1 cellular context compared by ENCODE assay signal in the genomic region with DNA sequence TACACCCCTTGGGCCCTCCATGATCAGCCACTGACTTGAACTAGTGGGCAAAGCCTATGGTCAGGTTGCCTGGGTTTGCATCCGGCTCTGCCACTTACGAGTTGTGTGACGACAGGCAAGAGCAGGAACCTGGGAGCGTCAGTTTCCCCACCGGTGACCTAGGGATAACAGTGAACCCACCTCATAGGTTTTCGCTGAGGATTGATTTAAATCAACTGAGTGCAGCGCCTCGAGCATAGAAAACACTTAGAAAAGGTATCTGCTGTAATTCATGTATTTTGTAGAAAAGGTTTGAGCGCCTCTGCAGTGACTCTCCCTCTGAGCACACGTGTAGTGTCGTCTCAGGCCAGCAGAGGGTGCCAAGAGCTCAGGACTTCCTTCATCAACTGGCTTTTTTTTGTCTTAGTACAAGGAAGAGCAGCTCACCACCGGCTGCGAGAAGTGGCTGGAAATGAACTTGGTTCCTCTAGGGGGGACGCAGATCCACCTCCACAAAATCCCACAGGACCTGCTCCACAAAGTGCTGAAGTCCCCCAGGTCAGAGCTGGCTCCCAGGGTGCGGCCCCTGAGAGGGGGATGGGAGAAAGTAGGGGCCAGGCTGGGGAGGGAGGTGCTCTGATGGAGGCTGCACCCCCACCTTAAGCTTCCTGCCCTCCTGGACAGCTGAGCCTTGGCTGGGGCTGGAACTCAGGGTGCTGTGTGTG.
TF ChIP-seq lines count a peak whose summit lies in the region.

No MANE protein-coding gene starts in this region.

TF ChIP-seq in HepG2, 621 proteins besides CTCF, POLR2A, EP300 and RAD21 (continued from another document and continues in another):
- peak; percentile 44; the same call in 1 of the 2 replicates for TF ChIP-seq SAP130 (CRISPR knock-in tag; IDR thresholded peaks at IDR 0.05; ENCODE audit: low read depth)
- no peak for TF ChIP-seq ZNF17 (CRISPR knock-in tag; IDR thresholded peaks at IDR 0.05)
- TF ChIP-seq ZBED4 (CRISPR knock-in tag; IDR thresholded peaks at IDR 0.05; ENCODE audit: borderline replicate concordance): 0 out of 2 replicates have a peak, but pooled peaks have one; percentile 36
- TF ChIP-seq CBX2 (IDR thresholded peaks at IDR 0.05; ENCODE audit: low read depth, low read length): no peak
- TF ChIP-seq CBX2 (CRISPR knock-in tag; IDR thresholded peaks at IDR 0.05; ENCODE audit: low read depth): no peak
- 0 out of 2 replicates have a peak, but pooled peaks have one; percentile 56 for TF ChIP-seq ZNF232 (CRISPR knock-in tag; IDR thresholded peaks at IDR 0.05; ENCODE audit: borderline replicate concordance)
- no peak for TF ChIP-seq KAT7 (CRISPR knock-in tag; IDR thresholded peaks at IDR 0.05; ENCODE audit: borderline replicate concordance)
- TF ChIP-seq NKX3-1 (CRISPR knock-in tag; IDR thresholded peaks at IDR 0.05): peak; percentile 41; the same call in 1 of the 2 replicates
- TF ChIP-seq PHF21A (CRISPR knock-in tag; IDR thresholded peaks at IDR 0.05): 0 out of 2 replicates have a peak, but pooled peaks have one; percentile 47
- TF ChIP-seq DNMT1 (CRISPR knock-in tag; IDR thresholded peaks at IDR 0.05): no peak
- TF ChIP-seq ISX (CRISPR knock-in tag; conservative IDR thresholded peaks at IDR 0.05): 0 out of 2 replicates have a peak, but pooled peaks have one; percentile 34
- no peak for TF ChIP-seq KMT2B (CRISPR knock-in tag; IDR thresholded peaks at IDR 0.05)
- TF ChIP-seq SP4 (CRISPR knock-in tag; IDR thresholded peaks at IDR 0.05): no peak
- no peak for TF ChIP-seq LRRFIP1 (CRISPR knock-in tag; conservative IDR thresholded peaks at IDR 0.05)
- no peak for TF ChIP-seq ZNF354B (CRISPR knock-in tag; IDR thresholded peaks at IDR 0.05)
- no peak for TF ChIP-seq SNAPC4 (CRISPR knock-in tag; IDR thresholded peaks at IDR 0.05)
- no peak for TF ChIP-seq KLF15 (CRISPR knock-in tag; IDR thresholded peaks at IDR 0.05; ENCODE audit: borderline replicate concordance)
- peak in 1 of 2 experiments; percentile 25; a peak in 1 of 4 replicates for TF ChIP-seq KLF16 (CRISPR knock-in tag; IDR thresholded peaks at IDR 0.05)
- no peak; the same call in 1 of the 2 replicates for TF ChIP-seq ESRRA (CRISPR knock-in tag; IDR thresholded peaks at IDR 0.05; ENCODE audit: low read depth)
- TF ChIP-seq KDM2A (CRISPR knock-in tag; IDR thresholded peaks at IDR 0.05; ENCODE audit: borderline replicate concordance, low read depth): peak; percentile 62; the same call in 1 of the 2 replicates
- 0 out of 2 replicates have a peak, but pooled peaks have one; percentile 43 for TF ChIP-seq ZNF891 (CRISPR knock-in tag; IDR thresholded peaks at IDR 0.05)
- TF ChIP-seq ZNF792 (CRISPR knock-in tag; IDR thresholded peaks at IDR 0.05): no peak
- no peak for TF ChIP-seq SCMH1 (CRISPR knock-in tag; IDR thresholded peaks at IDR 0.05; ENCODE audit: borderline replicate concordance)
- TF ChIP-seq, protein P1, sequence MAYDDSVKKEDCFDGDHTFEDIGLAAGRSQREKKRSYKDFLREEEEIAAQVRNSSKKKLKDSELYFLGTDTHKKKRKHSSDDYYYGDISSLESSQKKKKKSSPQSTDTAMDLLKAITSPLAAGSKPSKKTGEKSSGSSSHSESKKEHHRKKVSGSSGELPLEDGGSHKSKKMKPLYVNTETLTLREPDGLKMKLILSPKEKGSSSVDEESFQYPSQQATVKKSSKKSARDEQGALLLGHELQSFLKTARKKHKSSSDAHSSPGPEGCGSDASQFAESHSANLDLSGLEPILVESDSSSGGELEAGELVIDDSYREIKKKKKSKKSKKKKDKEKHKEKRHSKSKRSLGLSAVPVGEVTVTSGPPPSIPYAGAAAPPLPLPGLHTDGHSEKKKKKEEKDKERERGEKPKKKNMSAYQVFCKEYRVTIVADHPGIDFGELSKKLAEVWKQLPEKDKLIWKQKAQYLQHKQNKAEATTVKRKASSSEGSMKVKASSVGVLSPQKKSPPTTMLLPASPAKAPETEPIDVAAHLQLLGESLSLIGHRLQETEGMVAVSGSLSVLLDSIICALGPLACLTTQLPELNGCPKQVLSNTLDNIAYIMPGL (CRISPR knock-in tag; IDR thresholded peaks at IDR 0.05; ENCODE audit: borderline replicate concordance in 1 of 2, low read depth in 1 of 2): peak; percentile 81 to 91
- TF ChIP-seq, protein P2, sequence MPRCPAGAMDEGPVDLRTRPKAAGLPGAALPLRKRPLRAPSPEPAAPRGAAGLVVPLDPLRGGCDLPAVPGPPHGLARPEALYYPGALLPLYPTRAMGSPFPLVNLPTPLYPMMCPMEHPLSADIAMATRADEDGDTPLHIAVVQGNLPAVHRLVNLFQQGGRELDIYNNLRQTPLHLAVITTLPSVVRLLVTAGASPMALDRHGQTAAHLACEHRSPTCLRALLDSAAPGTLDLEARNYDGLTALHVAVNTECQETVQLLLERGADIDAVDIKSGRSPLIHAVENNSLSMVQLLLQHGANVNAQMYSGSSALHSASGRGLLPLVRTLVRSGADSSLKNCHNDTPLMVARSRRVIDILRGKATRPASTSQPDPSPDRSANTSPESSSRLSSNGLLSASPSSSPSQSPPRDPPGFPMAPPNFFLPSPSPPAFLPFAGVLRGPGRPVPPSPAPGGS (CRISPR knock-in tag; IDR thresholded peaks at IDR 0.05): no peak
- 0 out of 2 replicates have a peak, but pooled peaks have one; percentile 62 for TF ChIP-seq SRY (CRISPR knock-in tag; IDR thresholded peaks at IDR 0.05)
- no peak for TF ChIP-seq PHF20 (CRISPR knock-in tag; IDR thresholded peaks at IDR 0.05)
- 0 out of 2 replicates have a peak, but pooled peaks have one; percentile 41 for TF ChIP-seq ELF1 (CRISPR knock-in tag; IDR thresholded peaks at IDR 0.05)
- TF ChIP-seq POGZ (CRISPR knock-in tag; IDR thresholded peaks at IDR 0.05): 0 out of 2 replicates have a peak, but pooled peaks have one; percentile 56
- TF ChIP-seq ZBTB21 (CRISPR knock-in tag; IDR thresholded peaks at IDR 0.05): no peak
- no peak for TF ChIP-seq MBNL3 (CRISPR knock-in tag; conservative IDR thresholded peaks at IDR 0.05)
- no peak for TF ChIP-seq ZFP82 (CRISPR knock-in tag; IDR thresholded peaks at IDR 0.05; ENCODE audit: borderline replicate concordance)
- 0 out of 2 replicates have a peak, but pooled peaks have one; percentile 39 for TF ChIP-seq ZBTB7B (CRISPR knock-in tag; IDR thresholded peaks at IDR 0.05)
- peak; percentile 34; the same call in 1 of the 2 replicates for TF ChIP-seq TAF1 (CRISPR knock-in tag; IDR thresholded peaks at IDR 0.05)
- peak; percentile 61; the same call in 1 of the 2 replicates for TF ChIP-seq ZNF205 (CRISPR knock-in tag; IDR thresholded peaks at IDR 0.05)
- TF ChIP-seq ZBTB10 (CRISPR knock-in tag; IDR thresholded peaks at IDR 0.05; ENCODE audit: borderline replicate concordance): no peak
- TF ChIP-seq, protein P3, sequence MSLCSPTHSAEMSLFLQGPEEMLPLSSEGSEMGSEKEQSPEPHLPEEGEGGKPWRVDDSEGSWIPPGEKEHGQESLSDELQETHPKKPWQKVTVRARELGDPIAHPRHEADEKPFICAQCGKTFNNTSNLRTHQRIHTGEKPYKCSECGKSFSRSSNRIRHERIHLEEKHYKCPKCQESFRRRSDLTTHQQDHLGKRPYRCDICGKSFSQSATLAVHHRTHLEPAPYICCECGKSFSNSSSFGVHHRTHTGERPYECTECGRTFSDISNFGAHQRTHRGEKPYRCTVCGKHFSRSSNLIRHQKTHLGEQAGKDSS (CRISPR knock-in tag; IDR thresholded peaks at IDR 0.05; ENCODE audit: borderline replicate concordance, low read depth): peak; percentile 46; the same call in 1 of the 2 replicates
- no peak for TF ChIP-seq TBX2 (CRISPR knock-in tag; IDR thresholded peaks at IDR 0.05; ENCODE audit: borderline replicate concordance)
- TF ChIP-seq RXRB (CRISPR knock-in tag; IDR thresholded peaks at IDR 0.05; ENCODE audit: borderline replicate concordance): peak; percentile 50; the same call in 1 of the 2 replicates
- TF ChIP-seq THAP11 (CRISPR knock-in tag; IDR thresholded peaks at IDR 0.05): peak; percentile 55; the same call in 1 of the 2 replicates
